ENCODE assay signal across 8 cellular contexts in the genomic region with DNA sequence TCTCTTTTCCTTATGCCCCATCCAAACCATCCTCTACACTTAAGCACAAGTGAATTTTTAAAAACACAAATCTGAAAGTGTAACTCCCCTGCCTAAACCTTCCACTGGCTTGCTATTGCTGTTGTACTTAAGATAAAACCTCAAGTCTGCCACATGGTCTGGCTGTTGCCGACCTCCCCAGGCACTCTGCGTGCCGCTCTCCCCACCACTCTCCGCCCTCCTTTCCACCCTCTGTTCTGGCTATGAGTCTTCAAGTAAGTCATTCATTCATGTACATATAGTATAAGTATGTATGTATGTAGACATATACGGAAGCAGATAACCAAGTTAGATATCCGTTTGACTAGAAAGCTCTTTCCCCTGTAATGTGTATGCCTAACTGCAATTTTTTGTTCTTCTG.
DNase-seq lines count a peak whose midpoint lies in the region; ATAC-seq lines count a peak whose summit lies in the region.

No MANE protein-coding gene starts in this region.

- no peaks in the 10 kb centered on the region for H3K36me3 Mint-ChIP-seq in activated naive CD4-positive, alpha-beta T cell treated with anti-CD3 and anti-CD28 coated beads for 36 hours (ENCODE audit: low read depth)

- H3K27ac Mint-ChIP-seq in activated naive CD4-positive, alpha-beta T cell treated with anti-CD3 and anti-CD28 coated beads for 36 hours, result peak overlapping the region; percentile 91

- peak overlapping the region; percentile 34 for H3K4me3 Mint-ChIP-seq in activated naive CD4-positive, alpha-beta T cell treated with anti-CD3 and anti-CD28 coated beads for 36 hours

- CTCF ChIA-PET in activated naive CD4-positive, alpha-beta T cell treated with anti-CD3 and anti-CD28 coated beads for 36 hours (lab: Charles Lee), result interaction anchor here (0.6 to 4.0 kb wide), 8 partner anchors 9 to 538 kb away, joined by 3 to 20 read pairs (median 6); no protein-coding TSS in a partner anchor

- intact Hi-C loops in activated naive CD4-positive, alpha-beta T cell treated with anti-CD3 and anti-CD28 coated beads for 36 hours (cut with micrococcal nuclease), result loop anchor here (1.0 to 10.0 kb wide), 14 partner anchors 166 to 1291 kb away; partner anchors contain the start of genes GPBP1 and IL6ST

- ATAC-seq in GM19397 (IDR thresholded peaks at IDR 0.05; ENCODE audit: unreplicated experiment) (peak; percentile 63), HG03521 (IDR thresholded peaks at IDR 0.05; ENCODE audit: unreplicated experiment) (peak; percentile 67), HG02840 (IDR thresholded peaks at IDR 0.05; ENCODE audit: low FRiP score, unreplicated experiment) (no peak), esophagus mucosa (no peak)

- H3K9me3 Mint-ChIP-seq in activated naive CD4-positive, alpha-beta T cell treated with anti-CD3 and anti-CD28 coated beads for 36 hours, result no peaks in the 10 kb centered on the region

- DNase-seq in activated naive CD4-positive, alpha-beta T cell treated with anti-CD3 and anti-CD28 coated beads for 36 hours, result peak; percentile 90
- peak; percentile 36 for DNase-seq in stimulated activated CD8-positive, alpha-beta memory T cell treated with anti-CD3 and anti-CD28 coated beads, Interleukin-15, amount 100 ng/mL, for 24 hours (ENCODE audit: low read depth)
- DNase-seq in NCI-H524 (lab: John Stamatoyannopoulos, UW) (no peak), GM03348 (ENCODE audit: low spot score) (no peak)

- no peaks in the 10 kb centered on the region for H3K27me3 Mint-ChIP-seq in activated naive CD4-positive, alpha-beta T cell treated with anti-CD3 and anti-CD28 coated beads for 36 hours (ENCODE audit: low read depth)

- H3K4me1 Mint-ChIP-seq in activated naive CD4-positive, alpha-beta T cell treated with anti-CD3 and anti-CD28 coated beads for 36 hours (ENCODE audit: low read depth), result peaks cover 50% of the 10 kb centered on the region

Comparison
In these comparisons a context has a peak if more than half of its experiments do, and no peak if none do; other contexts are left out.
1. ATAC-seq: peak in GM19397 (single experiment) and HG03521 (single experiment); none in HG02840 (single experiment) and esophagus mucosa (single experiment).
2. DNase-seq: peak in activated naive CD4-positive, alpha-beta T cell treated with anti-CD3 and anti-CD28 coated beads for 36 hours (single experiment) and stimulated activated CD8-positive, alpha-beta memory T cell treated with anti-CD3 and anti-CD28 coated beads, Interleukin-15, amount 100 ng/mL, for 24 hours (single experiment); none in NCI-H524 (0 of 2) and GM03348 (single experiment).